Comparison of ENCODE assay signal across 29 cellular contexts in the genomic region with DNA sequence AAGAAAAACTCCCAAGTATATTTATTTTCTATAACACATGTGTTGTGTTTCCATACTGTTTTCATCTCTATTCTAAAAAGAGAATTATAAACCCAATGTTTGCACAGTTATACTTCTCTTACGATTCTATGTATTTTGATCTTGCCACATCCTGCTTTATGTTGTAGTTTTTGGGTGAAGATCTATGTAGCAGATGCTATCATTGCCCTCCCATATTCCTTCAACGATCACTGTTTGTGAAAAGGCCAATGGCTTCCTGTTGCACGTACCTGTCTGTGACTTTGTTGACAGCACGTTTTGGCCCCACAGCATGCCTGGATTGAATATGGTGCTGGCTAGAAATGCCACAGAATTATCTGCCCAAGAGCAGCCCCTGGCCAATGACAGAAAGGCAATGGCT.
"Had no signal": no experiment of that assay in that cellular context is flagged by ENCODE, and none has a peak within 500 bp of the region (broad histone marks: within the 10 kb centered on the region; RNA-seq: fewer than 3 reads in every experiment).

No MANE protein-coding gene starts in this region.

- H3K4me1 Mint-ChIP-seq: endodermal cell, memory B cell, naive B cell, nephron had no signal

- DNase-seq: colonic mucosa; effector CD8-positive, alpha-beta T cell; endodermal cell; foreskin fibroblast; gastrocnemius medialis; heart left ventricle; kidney; mucosa of descending colon; naive B cell; right lobe of liver; small intestine; stimulated activated CD4-positive, alpha-beta T cell treated with anti-CD3 and anti-CD28 coated beads, Interleukin-1b, Interleukin-23, amount 100 ng/mL, for 48 hours; stimulated activated CD4-positive, alpha-beta T cell treated with anti-CD3 and anti-CD28 coated beads, Interleukin-4, amount 100 ng/mL, for 1 hour; stimulated activated CD8-positive, alpha-beta memory T cell treated with anti-CD3 and anti-CD28 coated beads, Interleukin-4, amount 100 ng/mL, for 48 hours; stimulated activated naive CD4-positive, alpha-beta T cell treated with Interleukin-2 at 50 U/mL for 16 hours; stomach; tibial artery had no signal

- H3K27me3 ChIP-seq: colonic mucosa, gastrocnemius medialis, heart left ventricle, hepatocyte, neural progenitor cell, right lobe of liver, stomach, tibial artery had no signal

- H3K4me1 ChIP-seq: colonic mucosa, gastrocnemius medialis, heart left ventricle, parathyroid adenoma, stomach had no signal

- H3K4me2 ChIP-seq: hepatocyte, neural progenitor cell had no signal

- H3K36me3 Mint-ChIP-seq: neural progenitor cell, type B pancreatic cell had no signal

- H3K36me3 ChIP-seq: colonic mucosa, gastrocnemius medialis, heart left ventricle, neural progenitor cell, right lobe of liver, stomach, tibial artery had no signal

- FAIRE-seq: kidney, small intestine had no signal

- H3K9ac ChIP-seq: neural progenitor cell, parathyroid adenoma had no signal

- H2AFZ ChIP-seq: hepatocyte, neural progenitor cell, parathyroid adenoma had no signal

- ATAC-seq: esophagus mucosa, gastrocnemius medialis, heart left ventricle, left lobe of liver, mucosa of descending colon, right lobe of liver had no signal

- H3K9me3 ChIP-seq: colonic mucosa, gastrocnemius medialis, heart left ventricle, mucosa of descending colon, right lobe of liver, stomach, tibial artery had no signal

- H3K27ac ChIP-seq: colonic mucosa, epithelial cell of prostate, gastrocnemius medialis, heart left ventricle, hepatocyte, neural progenitor cell, parathyroid adenoma, right lobe of liver, stomach, tibial artery had no signal

- H3K79me2 ChIP-seq: hepatocyte, parathyroid adenoma had no signal

- H3K27me3 Mint-ChIP-seq: dendritic cell treated with granulocyte-macrophage colony-stimulating factor and Interleukin-4, amounts not matched to agents 40 ng/mL and 50 ng/mL, for 4 days; memory B cell; naive B cell; progenitor cell of endocrine pancreas; type B pancreatic cell had no signal

- H3K4me3 Mint-ChIP-seq: dendritic cell treated with granulocyte-macrophage colony-stimulating factor and Interleukin-4, amounts not matched to agents 40 ng/mL and 50 ng/mL, for 4 days; endodermal cell; memory B cell; naive B cell; nephron; neural progenitor cell; type B pancreatic cell had no signal

- H3K9me3 Mint-ChIP-seq: dendritic cell treated with granulocyte-macrophage colony-stimulating factor and Interleukin-4, amounts not matched to agents 40 ng/mL and 50 ng/mL, for 4 days; endodermal cell; memory B cell; naive B cell; nephron; neural progenitor cell had no signal

- H3K4me3 ChIP-seq: colonic mucosa, gastrocnemius medialis, heart left ventricle, hepatocyte, lung, mucosa of descending colon, neural progenitor cell, right lobe of liver, stomach, tibial artery had no signal

- H3K27ac Mint-ChIP-seq: dendritic cell treated with granulocyte-macrophage colony-stimulating factor and Interleukin-4, amounts not matched to agents 40 ng/mL and 50 ng/mL, for 4 days; endodermal cell; memory B cell; naive B cell; nephron; neural progenitor cell; progenitor cell of endocrine pancreas; type B pancreatic cell had no signal
